Comparison of ENCODE assay signal across 8 cellular contexts in genomic region chr19:57850553-57851017, GRCh38. TPM values are rescaled to one million over a fixed set of nuclear protein-coding genes. Genes with fewer than 3 reads are reported as not detected.
DNase-seq lines count a peak whose midpoint lies in the region; ATAC-seq and TF ChIP-seq lines count a peak whose summit lies in the region.

No MANE protein-coding gene starts in this region.

- peaks cover 3 to 23% (median 13%) of the 10 kb centered on the region in 12 donors for H3K4me1 ChIP-seq in heart left ventricle

- H3K36me3 ChIP-seq in heart left ventricle = peaks cover 0 to 29% (median 18%) of the 10 kb centered on the region in 9 donors
- peaks cover 35% of the 10 kb centered on the region for H3K36me3 ChIP-seq in SK-N-MC (ENCODE audit: insufficient read depth, low read length)

- H3K27ac Mint-ChIP-seq in endothelial cell (ENCODE audit: unreplicated experiment) (peak overlapping the region; percentile 96), nephron (peak overlapping the region; percentile 82 to 98 (median 97))

- H3K27me3 ChIP-seq in heart left ventricle = no peaks in the 10 kb centered on the region

- H3K9me3 Mint-ChIP-seq in endothelial cell (ENCODE audit: unreplicated experiment) (no peaks in the 10 kb centered on the region), nephron (peaks cover 21% of the 10 kb centered on the region)

- DNase-seq in heart left ventricle (no peak), cardiac septum (ENCODE audit: low spot score) (no peak), SK-N-MC (ENCODE audit: low read depth, low spot score) (no peak), endothelial cell (ENCODE audit: low spot score) (no peak), NCI-H345 (lab: John Stamatoyannopoulos, UW) (no peak), NCI-H1694 treated with DMSO at 0.1 percent for 48 hours (lab: John Stamatoyannopoulos, UW) (no peak)

- H3K9me3 ChIP-seq in heart left ventricle (peaks cover 0 to 4% (median 0%) of the 10 kb centered on the region in 12 donors), SK-N-MC (ENCODE audit: low read depth, low read length) (no peaks in the 10 kb centered on the region)

- H3K27ac ChIP-seq in heart left ventricle (peak overlapping the region in 1 of 12 donors; percentile 77), SK-N-MC (no peak overlapping the region)

- peak overlapping the region; percentile 41 to 88 (median 76) for H3K4me3 ChIP-seq in heart left ventricle
- peak overlapping the region; percentile 83 for H3K4me3 ChIP-seq in SK-N-MC

- H3K27me3 Mint-ChIP-seq in endothelial cell (ENCODE audit: unreplicated experiment) (peaks cover 12% of the 10 kb centered on the region), nephron (ENCODE audit: low read depth) (no peaks in the 10 kb centered on the region)

- H3K36me3 Mint-ChIP-seq in endothelial cell (ENCODE audit: low read depth, unreplicated experiment) = peaks cover 26% of the 10 kb centered on the region
- peaks cover 55% of the 10 kb centered on the region for H3K36me3 Mint-ChIP-seq in nephron (ENCODE audit: low read depth)

- H3K4me3 Mint-ChIP-seq in endothelial cell (ENCODE audit: unreplicated experiment) (peak overlapping the region; percentile 99), nephron (peak overlapping the region; percentile 90 to 99 (median 92))

- ATAC-seq in heart left ventricle (peak in 1 of 4 donors; percentile 8), HG03280 (IDR thresholded peaks at IDR 0.05; ENCODE audit: unreplicated experiment) (no peak)

- WGBS in heart left ventricle, 4 donors = 20 to 35% (median 29%) methylated on average over 11 of the region's 11 CpGs

- H3K9ac ChIP-seq in SK-N-MC (ENCODE audit: insufficient read length) = peak overlapping the region; percentile 82

- intact Hi-C loops in heart left ventricle (cut with DNase I) = no loop called here
- intact Hi-C loops in cardiac septum (cut with DNase I) = no loop called here

- no peak for TF ChIP-seq POLR2A in heart left ventricle (IDR thresholded peaks at IDR 0.05)

- TF ChIP-seq CTCF in heart left ventricle (IDR thresholded peaks at IDR 0.05) = no peak
- TF ChIP-seq CTCF in endothelial cell (IDR thresholded peaks at IDR 0.05; ENCODE audit: unreplicated experiment) = no peak
- TF ChIP-seq CTCF in nephron (IDR thresholded peaks at IDR 0.05; ENCODE audit: unreplicated experiment in 3 of 3) = no peak

- H3K4me1 Mint-ChIP-seq in endothelial cell (ENCODE audit: unreplicated experiment) (peaks cover 16% of the 10 kb centered on the region), nephron (peaks cover 20% of the 10 kb centered on the region)

RNA-seq across cellular contexts. Expression of gene ZNF587, which starts 0.9 kb away (rescaled TPM):
- total RNA-seq in heart left ventricle (10 to 100 TPM in 7 of 9 donors, 1 to 10 TPM in 2; 9.4 to 25.4 (median 15.0) TPM), cardiac septum (23.8 TPM), endothelial cell (ENCODE audit: unreplicated experiment) (36.8 TPM)
- 10 to 100 TPM in 1 of 2 donors, 1 to 10 TPM in 1; 8.9 to 23.3 TPM for polyA plus RNA-seq in heart left ventricle

RNA-seq across cellular contexts. Expression of gene ZNF587B, which starts 20.5 kb away (rescaled TPM):
- total RNA-seq in heart left ventricle (1 to 10 TPM; 4.6 to 9.2 (median 6.5) TPM), cardiac septum (7.6 TPM), endothelial cell (ENCODE audit: unreplicated experiment) (24.5 TPM)
- 1 to 10 TPM; 2.9 to 5.9 TPM for polyA plus RNA-seq in heart left ventricle

RNA-seq across cellular contexts. Expression of gene ZNF552, which starts 35.9 kb away (rescaled TPM):
- total RNA-seq in heart left ventricle (1 to 10 TPM; 2.6 to 5.2 (median 3.9) TPM), cardiac septum (3.0 TPM), endothelial cell (ENCODE audit: unreplicated experiment) (7.0 TPM)
- 1 to 10 TPM; 1.7 to 3.4 TPM for polyA plus RNA-seq in heart left ventricle

RNA-seq across cellular contexts. Expression of gene ZNF814, which starts 38.3 kb away (rescaled TPM):
- 10 to 100 TPM in 6 of 9 donors, 1 to 10 TPM in 3; 8.7 to 16.4 (median 10.5) TPM for total RNA-seq in heart left ventricle
- 10 to 100 TPM; 10.3 to 20.9 TPM for polyA plus RNA-seq in heart left ventricle
- total RNA-seq in cardiac septum = 5.4 TPM
- 22.3 TPM for total RNA-seq in endothelial cell (ENCODE audit: unreplicated experiment)
